Comparison of ENCODE assay signal across 1 cellular context in genomic region chr12:49091056-49091835, GRCh38.
TF ChIP-seq lines count a peak whose summit lies in the region.

No MANE protein-coding gene starts in this region.

TF ChIP-seq in GM12878, 131 proteins besides CTCF, POLR2A, EP300 and RAD21:
- TF ChIP-seq SUPT20H (IDR thresholded peaks at IDR 0.05; ENCODE audit: borderline replicate concordance, control insufficient read depth, low read depth, low read length): no peak
- peak; percentile 42 for TF ChIP-seq SUZ12 (IDR thresholded peaks at IDR 0.05; ENCODE audit: unreplicated experiment)
TF ChIP-seq in GM12878: peak in this region for 1.
